ENCODE assay signal across 19 cellular contexts in the genomic region with DNA sequence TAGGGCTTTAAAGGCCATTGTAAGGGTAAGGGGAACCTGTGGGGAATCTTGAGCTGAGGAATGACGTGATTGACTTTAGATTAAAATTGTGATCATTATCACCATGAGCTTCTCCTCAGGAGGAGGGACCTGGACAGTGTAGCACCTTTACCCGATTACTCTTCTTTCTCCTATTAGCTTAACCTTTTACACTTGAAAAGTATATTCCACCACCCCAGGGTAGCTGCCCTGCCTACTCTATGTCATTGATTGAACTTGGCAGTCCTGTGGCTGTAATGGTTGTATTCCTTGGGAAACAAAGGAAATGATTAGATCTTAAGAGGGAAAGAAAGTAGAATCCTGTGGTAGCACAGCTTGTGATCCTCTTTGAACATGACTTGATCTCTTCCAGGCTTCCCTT. TPM values are rescaled to one million over a fixed set of nuclear protein-coding genes. Genes with fewer than 3 reads are reported as not detected.
A peak's percentile ranks its signal among the peaks of the same experiment; 100 is the strongest.
DNase-seq lines count a peak whose midpoint lies in the region; FAIRE-seq and TF ChIP-seq lines count a peak whose summit lies in the region.
"Had no signal": no experiment of that assay in that cellular context is flagged by ENCODE, and none has a peak within 500 bp of the region (broad histone marks: within the 10 kb centered on the region; RNA-seq: fewer than 3 reads in every experiment).

No MANE protein-coding gene starts in this region.

- H3K4me3 Mint-ChIP-seq in HFFc6 (no peak overlapping the region), nephron (no peak overlapping the region)
- H3K4me3 Mint-ChIP-seq: CD14-positive monocyte had no signal

- no peaks in the 10 kb centered on the region for H3K79me2 ChIP-seq in ACC112 (ENCODE audit: control insufficient read depth, insufficient read depth, low read length, unreplicated experiment)

- no peak for TF ChIP-seq EP300 in tibial nerve (IDR thresholded peaks at IDR 0.05)

- peak overlapping the region; percentile 41 for H3K27ac Mint-ChIP-seq in HFFc6
- H3K27ac Mint-ChIP-seq in nephron = peak overlapping the region; percentile 42 to 99 (median 83)

- H3K9me3 ChIP-seq in tibial nerve = no peaks in the 10 kb centered on the region

- peaks cover 73% of the 10 kb centered on the region for H3K4me1 ChIP-seq in ACC112 (ENCODE audit: control insufficient read depth, insufficient read depth, low read length, unreplicated experiment)
- peaks cover 0 to 36% (median 19%) of the 10 kb centered on the region in 4 donors for H3K4me1 ChIP-seq in tibial nerve

- H3K36me3 ChIP-seq in ACC112 (ENCODE audit: insufficient read depth, low read length) (no peaks in the 10 kb centered on the region), bronchial epithelial cell (ENCODE audit: control insufficient read depth, insufficient read depth, low read length) (no peaks in the 10 kb centered on the region), tibial nerve (no peaks in the 10 kb centered on the region)

- H3K27ac ChIP-seq in ACC112 (ENCODE audit: low read depth, low read length) (peak overlapping the region; percentile 42), caudate nucleus (ENCODE audit: low read depth, low read length) (no peak overlapping the region), tibial nerve (no peak overlapping the region)

- H3K4me1 Mint-ChIP-seq in HFFc6 (ENCODE audit: low read depth) (peaks cover 81% of the 10 kb centered on the region), nephron (peaks cover 84% of the 10 kb centered on the region)

- no peak for TF ChIP-seq POLR2A in tibial nerve (IDR thresholded peaks at IDR 0.05)

- H3K9me3 Mint-ChIP-seq in HFFc6 = no peaks in the 10 kb centered on the region
- H3K9me3 Mint-ChIP-seq in nephron = no peaks in the 10 kb centered on the region
- H3K9me3 Mint-ChIP-seq: CD14-positive monocyte had no signal

- no peaks in the 10 kb centered on the region for H3K27me3 Mint-ChIP-seq in HFFc6 (ENCODE audit: insufficient read depth)
- H3K27me3 Mint-ChIP-seq in nephron (ENCODE audit: low read depth) = no peaks in the 10 kb centered on the region

- H3K27me3 ChIP-seq in ACC112 (ENCODE audit: insufficient read depth, low read length) = no peaks in the 10 kb centered on the region
- no peaks in the 10 kb centered on the region for H3K27me3 ChIP-seq in bronchial epithelial cell (ENCODE audit: control insufficient read depth, insufficient read depth, low read length)
- H3K27me3 ChIP-seq in tibial nerve = no peaks in the 10 kb centered on the region

- FAIRE-seq in bronchial epithelial cell (lab: Jason Lieb, UNC) = peak; percentile 32
- FAIRE-seq: A204.1, GM18507, HepG2 had no signal

- H2AFZ ChIP-seq in ACC112 (ENCODE audit: low read length, unreplicated experiment) = no peak overlapping the region

- no peak for TF ChIP-seq CTCF in HFFc6 (IDR thresholded peaks at IDR 0.05)
- TF ChIP-seq CTCF in bronchial epithelial cell (IDR thresholded peaks at IDR 0.05; ENCODE audit: insufficient read depth, low read length, severe bottlenecking) = no peak
- no peak for TF ChIP-seq CTCF in nephron (IDR thresholded peaks at IDR 0.05; ENCODE audit: unreplicated experiment in 3 of 3)
- no peak for TF ChIP-seq CTCF in tibial nerve (IDR thresholded peaks at IDR 0.05)

- no peak for DNase-seq in HFFc6
- no peak for DNase-seq in bronchial epithelial cell (ENCODE audit: low read depth)
- no peak for DNase-seq in cerebellar nuclear complex (lab: John Stamatoyannopoulos, UW)
- DNase-seq in caudate nucleus (lab: John Stamatoyannopoulos, UW) = no peak
- no peak for DNase-seq in AML-193 (lab: John Stamatoyannopoulos, UW)
- no peak for DNase-seq in tibial nerve (ENCODE audit: low spot score in 2 of 2)
- DNase-seq: COR-L47, DMS53, MM.1S, NCI-H1105, NCI-H187, NCI-H446 treated with DMSO at 0.1 percent for 48 hours, NCI-H774 had no signal

- H3K4me3 ChIP-seq in ACC112 (ENCODE audit: low read depth, low read length) (no peak overlapping the region), bronchial epithelial cell (ENCODE audit: low read depth, low read length) (no peak overlapping the region), tibial nerve (no peak overlapping the region)

- 89 to 90% methylated on average over 2 of the region's 2 CpGs for WGBS in tibial nerve, 2 donors

- H3K36me3 Mint-ChIP-seq in HFFc6 (ENCODE audit: low read depth) = no peaks in the 10 kb centered on the region
- no peaks in the 10 kb centered on the region for H3K36me3 Mint-ChIP-seq in nephron (ENCODE audit: low read depth)
- H3K36me3 Mint-ChIP-seq: CD14-positive monocyte had no signal

RNA-seq across cellular contexts. Expression of gene CACHD1, which starts 47.7 kb away (rescaled TPM):
- total RNA-seq in HFFc6 (2021; fragmentation: NEBNext Ultra II Directional; extraction: Animal tissue kit (Norgen Biotek cat#: 25700)) = 1 to 10 TPM; 3.9 to 5.5 (median 5.1) TPM
- total RNA-seq in bronchial epithelial cell (0.77 and 1.8 TPM in 2 replicates), tibial nerve (10 to 100 TPM in 2 of 4 donors, 1 to 10 TPM in 2; 7.4 to 15.9 (median 10.0) TPM)
